ENCODE assay signal across 1 cellular context in the genomic region with DNA sequence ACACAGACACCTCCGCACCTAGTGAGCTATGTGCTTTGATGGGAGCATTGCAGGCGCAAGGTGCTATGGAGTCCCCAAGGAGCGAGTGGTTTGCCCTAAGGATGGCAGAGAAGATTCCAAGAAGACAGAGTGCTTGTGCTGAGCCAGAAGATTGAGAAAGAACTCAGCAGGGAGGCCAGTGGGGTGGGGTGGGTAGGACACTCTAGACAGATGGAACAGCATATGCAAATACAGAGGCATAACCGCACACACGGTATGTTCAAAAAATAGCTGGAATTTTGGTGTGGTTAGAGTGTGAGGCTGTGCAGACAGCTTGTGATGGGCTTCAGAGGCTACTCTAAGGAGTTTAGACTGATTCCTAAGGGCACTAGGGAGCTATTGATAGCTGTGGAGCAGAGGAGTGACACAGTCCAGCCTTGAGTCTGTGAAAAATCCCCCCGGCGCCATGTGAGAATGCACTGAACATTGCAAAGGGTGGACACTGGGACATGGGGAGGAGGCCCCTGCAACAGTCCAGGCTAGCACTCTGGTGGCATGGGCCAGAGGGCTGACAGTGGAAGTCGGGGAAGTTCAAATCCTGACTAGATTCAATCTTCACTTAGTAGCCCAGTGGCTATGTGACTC.
TF ChIP-seq lines count a peak whose summit lies in the region.

No MANE protein-coding gene starts in this region.

TF ChIP-seq in K562, 482 proteins besides CTCF, POLR2A, EP300 and RAD21:
- TF ChIP-seq PRMT5 (CRISPR knock-in tag; IDR thresholded peaks at IDR 0.05) = no peak
- peak; percentile 48 for TF ChIP-seq ZFP36 (IDR thresholded peaks at IDR 0.05; ENCODE audit: low read depth, low read length, partially characterized antibody)
- peak; percentile 35 for TF ChIP-seq RBM25 (IDR thresholded peaks at IDR 0.05; ENCODE audit: low read depth, low read length, severe bottlenecking)
